ENCODE assay signal across 10 cellular contexts in the genomic region with DNA sequence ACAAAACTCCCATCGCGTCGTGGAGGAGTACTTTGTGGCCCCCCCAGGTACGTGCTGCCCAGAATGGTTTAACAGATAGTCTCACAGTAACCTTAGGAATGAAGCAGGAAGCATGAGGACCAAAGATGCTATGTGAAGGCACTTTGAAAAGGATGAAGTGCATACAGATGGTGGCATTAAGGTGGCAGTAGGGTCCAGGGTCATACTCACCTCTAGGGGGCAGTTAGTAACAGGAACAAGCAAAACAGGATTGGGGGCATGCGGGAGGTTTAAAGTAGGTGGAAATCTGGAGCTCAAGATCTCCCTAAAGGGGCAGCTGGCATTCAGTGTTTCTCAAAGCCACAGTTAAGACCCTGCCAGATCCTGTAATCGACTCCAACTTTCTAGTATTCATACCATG. TPM values are rescaled to one million over a fixed set of nuclear protein-coding genes. Genes with fewer than 3 reads are reported as not detected.
DNase-seq lines count a peak whose midpoint lies in the region; ATAC-seq and TF ChIP-seq lines count a peak whose summit lies in the region.
"Had no signal": no experiment of that assay in that cellular context is flagged by ENCODE, and none has a peak within 500 bp of the region (broad histone marks: within the 10 kb centered on the region; RNA-seq: fewer than 3 reads in every experiment).

No MANE protein-coding gene starts in this region.

- H3K27me3 Mint-ChIP-seq in Caco-2 (ENCODE audit: insufficient read depth, unreplicated experiment), result no peaks in the 10 kb centered on the region
- no peaks in the 10 kb centered on the region for H3K27me3 Mint-ChIP-seq in H9 (ENCODE audit: low read depth)
- H3K27me3 Mint-ChIP-seq in WTC11 (ENCODE audit: low read depth), result no peaks in the 10 kb centered on the region

- H3K27ac ChIP-seq in H9 (ENCODE audit: insufficient read length, low read depth, low read length), result no peak overlapping the region
- H3K27ac ChIP-seq: adrenal gland had no signal

- H4K20me1 ChIP-seq in H9 (ENCODE audit: control insufficient read depth, insufficient read depth, insufficient read length), result no peaks in the 10 kb centered on the region

- H3K36me3 Mint-ChIP-seq in Caco-2 (ENCODE audit: insufficient read depth, unreplicated experiment) (peaks cover 92% of the 10 kb centered on the region), H9 (ENCODE audit: insufficient read depth in 1 of 3, low read depth in 3 of 3) (peaks cover 41 to 87% (median 63%) of the 10 kb centered on the region in 3 experiments; a peak in 6 of 7 replicates), WTC11 (peaks cover 58% of the 10 kb centered on the region)

- H4K8ac ChIP-seq in H9 (replicated peaks; ENCODE audit: insufficient read length, low read depth, low read length), result no peak overlapping the region

- DNase-seq in Caco-2, result peak in 1 of 2 experiments; percentile 47
- peak; percentile 65 for DNase-seq in H9
- peak; percentile 30 for DNase-seq in WTC11 (ENCODE audit: low spot score)
- no peak for DNase-seq in left colon
- no peak for DNase-seq in NCI-H748 treated with DMSO at 0.1 percent for 48 hours (lab: John Stamatoyannopoulos, UW)
- no peak for DNase-seq in hippocampal formation (lab: John Stamatoyannopoulos, UW)
- DNase-seq in COLO668 (lab: John Stamatoyannopoulos, UW; ENCODE audit: unreplicated experiment), result no peak
- DNase-seq in left cardiac atrium, result no peak
- DNase-seq: adrenal gland, NCI-H146 had no signal

- H3K4me3 Mint-ChIP-seq in Caco-2 (ENCODE audit: unreplicated experiment) (no peak overlapping the region), H9 (no peak overlapping the region), WTC11 (no peak overlapping the region)

- no peak overlapping the region for H3T11ph ChIP-seq in H9 (ENCODE audit: low read length)

- no peaks in the 10 kb centered on the region for H3K79me2 ChIP-seq in H9 (ENCODE audit: insufficient read depth, low read length)

- no peak overlapping the region for H2BK120ac ChIP-seq in H9 (ENCODE audit: low read depth, low read length, poor library complexity, severe bottlenecking)

- no peak overlapping the region for H2BK20ac ChIP-seq in H9 (ENCODE audit: low read depth, low read length, poor library complexity, severe bottlenecking)

- CTCF ChIA-PET in Caco-2 (lab: Charles Lee) (interaction anchor here (0.5 to 1.5 kb wide), 5 partner anchors 8 to 178 kb away, joined by 3 to 9 read pairs (median 4); no protein-coding TSS in a partner anchor), WTC11 (lab: Charles Lee) (interaction anchor here (0.5 to 4.3 kb wide), 40 partner anchors 8 to 980 kb away, joined by 3 to 44 read pairs (median 4); partner anchors contain the start of genes COQ5, COX6A1, DYNLL1 and GATC)

- H2BK12ac ChIP-seq in H9 (ENCODE audit: insufficient read length, low read depth, low read length), result no peak overlapping the region

- no peak overlapping the region for H3K4me3 ChIP-seq in Caco-2 (ENCODE audit: low read depth, low read length)
- H3K4me3 ChIP-seq: adrenal gland had no signal

- H2BK5ac ChIP-seq in H9 (ENCODE audit: insufficient read length, low read length), result no peak overlapping the region

- H3K4ac ChIP-seq in H9 (ENCODE audit: low read depth, low read length), result no peak overlapping the region

- peaks cover 3% of the 10 kb centered on the region for H3K36me3 ChIP-seq in Caco-2 (ENCODE audit: control insufficient read depth, insufficient read depth, low read length)

- ATAC-seq in WTC11 (peak; percentile 77), left colon (peak; percentile 15), left cardiac atrium (no peak)

- H3K79me1 ChIP-seq in H9 (ENCODE audit: insufficient read depth, low read depth, low read length, poor library complexity, severe bottlenecking), result no peaks in the 10 kb centered on the region

- H3K23ac ChIP-seq in H9 (ENCODE audit: insufficient read length, low read depth, low read length), result no peak overlapping the region

- no peaks in the 10 kb centered on the region for H3K4me1 Mint-ChIP-seq in Caco-2 (ENCODE audit: low read depth, unreplicated experiment)
- H3K4me1 Mint-ChIP-seq in H9, result no peaks in the 10 kb centered on the region
- no peaks in the 10 kb centered on the region for H3K4me1 Mint-ChIP-seq in WTC11

- H3K9me3 ChIP-seq in Caco-2 (no peaks in the 10 kb centered on the region), H9 (ENCODE audit: control insufficient read depth, low read depth, low read length) (no peaks in the 10 kb centered on the region)
- H3K9me3 ChIP-seq: adrenal gland had no signal

- H3K9me3 Mint-ChIP-seq in Caco-2 (ENCODE audit: unreplicated experiment), result no peaks in the 10 kb centered on the region
- no peaks in the 10 kb centered on the region for H3K9me3 Mint-ChIP-seq in H9
- H3K9me3 Mint-ChIP-seq in WTC11, result no peaks in the 10 kb centered on the region

- H3K18ac ChIP-seq in H9 (ENCODE audit: insufficient read length, low read depth, low read length), result no peak overlapping the region

- no peak overlapping the region for H3K4me2 ChIP-seq in H9 (ENCODE audit: insufficient read depth, insufficient read length, low read length)

- intact Hi-C loops in Caco-2 (cut with micrococcal nuclease; ENCODE audit: unreplicated experiment), result no loop called here
- intact Hi-C loops in left colon (cut with DNase I, micrococcal nuclease), result no loop called here
- intact Hi-C loops in left cardiac atrium (cut with DNase I), result no loop called here

- H4K5ac ChIP-seq in H9 (ENCODE audit: insufficient read length, low read depth, low read length), result no peak overlapping the region

- no peak overlapping the region for H3K9ac ChIP-seq in H9 (ENCODE audit: extremely low read depth, insufficient read length, low read length)

- no TSS peak for BruUV-seq in Caco-2 (replicated peaks; lab: Mats Ljungman, UMichigan)

- POLR2A ChIA-PET in Caco-2 (lab: Charles Lee) (interaction anchor here (0.6 to 1.1 kb wide), 2 partner anchors 9 to 12 kb away, joined by 6 to 12 read pairs; no protein-coding TSS in a partner anchor), WTC11 (lab: Charles Lee) (interaction anchor here (0.6 to 0.7 kb wide), 3 partner anchors 9 to 120 kb away, joined by 4 to 6 read pairs (median 5); no protein-coding TSS in a partner anchor)

- H2BK15ac ChIP-seq in H9 (ENCODE audit: low read depth, low read length), result no peak overlapping the region

- H2AFZ ChIP-seq in H9 (ENCODE audit: low read length), result no peak overlapping the region

- H3K4me1 ChIP-seq in Caco-2, result peaks cover 15% of the 10 kb centered on the region
- H3K4me1 ChIP-seq in H9 (ENCODE audit: insufficient read depth, low read length), result no peaks in the 10 kb centered on the region
- H3K4me1 ChIP-seq: adrenal gland had no signal

- no peak overlapping the region for H4K91ac ChIP-seq in H9 (ENCODE audit: insufficient read length, low read depth, low read length)

- peak; percentile 47 to 48 for TF ChIP-seq CTCF in Caco-2 (IDR thresholded peaks at IDR 0.05; ENCODE audit: insufficient read depth in 1 of 2, low read depth in 1 of 2, low read length in 1 of 2, severe bottlenecking in 1 of 2, unreplicated experiment in 1 of 2)
- peak; percentile 71 for TF ChIP-seq CTCF in H9 (conservative IDR thresholded peaks at IDR 0.05)
- TF ChIP-seq CTCF in WTC11 (IDR thresholded peaks at IDR 0.05), result 0 out of 2 replicates have a peak, but pooled peaks have one; percentile 15

- H3K27me3 ChIP-seq in Caco-2 (replicated peaks; ENCODE audit: control insufficient read depth, insufficient read depth, low read length) (no peaks in the 10 kb centered on the region), H9 (ENCODE audit: insufficient read depth, low read length) (no peaks in the 10 kb centered on the region)
- H3K27me3 ChIP-seq: adrenal gland had no signal

- no CpG with 5 or more reads among the region's 6 CpGs for WGBS in H9 (ENCODE audit: extremely low coverage, insufficient read length, low lambda C conversion rate)

- no peak overlapping the region for H2AK5ac ChIP-seq in H9 (ENCODE audit: insufficient read length, low read length)

- H3K23me2 ChIP-seq in H9 (ENCODE audit: insufficient read length, low read depth, low read length, poor library complexity, severe bottlenecking), result no peaks in the 10 kb centered on the region

- H3K14ac ChIP-seq in H9 (ENCODE audit: insufficient read depth, low read length), result no peak overlapping the region

- H3K27ac Mint-ChIP-seq in Caco-2 (ENCODE audit: unreplicated experiment) (peak overlapping the region; percentile 29), H9 (peak overlapping the region in 2 of 3 experiments; percentile 37 to 63; a peak in 2 of 7 replicates), WTC11 (no peak overlapping the region)

- no peak overlapping the region for H3K56ac ChIP-seq in H9 (ENCODE audit: insufficient read length, low read depth, low read length)

TF ChIP-seq in WTC11, 78 proteins besides CTCF, POLR2A, EP300 and RAD21 (continues in another document):
- TF ChIP-seq ZBTB21 (CRISPR knock-in tag; IDR thresholded peaks at IDR 0.05; ENCODE audit: borderline replicate concordance) (no peak), JUN (CRISPR knock-in tag; IDR thresholded peaks at IDR 0.05) (no peak)

RNA-seq across cellular contexts. Expression of gene GATC, which starts 10.9 kb away (rescaled TPM):
- total RNA-seq in Caco-2 (2022) (30.9 and 33.2 TPM in 2 replicates), H9 (2021) (25.9 and 38.5 TPM in 2 replicates), WTC11 (2021) (29.8 to 36.9 TPM (median 33.9 TPM) in 3 replicates), left colon (10 to 100 TPM; 18.9 to 32.7 TPM), left cardiac atrium (10 to 100 TPM; 14.8 to 19.1 TPM)

RNA-seq across cellular contexts. Expression of gene TRIAP1, which starts 10.9 kb away (rescaled TPM):
- total RNA-seq in Caco-2 (2022) (34.5 and 36.7 TPM in 2 replicates), H9 (2021) (70.4 and 77.9 TPM in 2 replicates), WTC11 (2021) (59.5 to 75.3 TPM (median 60.4 TPM) in 3 replicates), left colon (10 to 100 TPM; 14.1 to 20.1 TPM), left cardiac atrium (10 to 100 TPM; 13.6 to 15.3 TPM)

RNA-seq across cellular contexts. Expression of gene SRSF9, which starts 12.4 kb away (rescaled TPM):
- total RNA-seq in Caco-2 (2022), result 240 and 244 TPM in 2 replicates
- total RNA-seq in H9 (2021), result 302 and 306 TPM in 2 replicates
- 274 to 286 TPM (median 276 TPM) in 3 replicates for total RNA-seq in WTC11 (2021)
- 100 to 1,000 TPM; 135 to 143 TPM for total RNA-seq in left colon
- total RNA-seq in left cardiac atrium, result 10 to 100 TPM; 50.4 to 68.6 TPM

RNA-seq across cellular contexts. Expression of gene COX6A1, which starts 19.2 kb away (rescaled TPM):
- total RNA-seq in Caco-2 (2022), result 474 and 492 TPM in 2 replicates
- 415 and 425 TPM in 2 replicates for total RNA-seq in H9 (2021)
- total RNA-seq in WTC11 (2021), result 511 to 573 TPM (median 515 TPM) in 3 replicates
- total RNA-seq in left colon, result 1,000 to 10,000 TPM in 1 of 2 donors, 100 to 1,000 TPM in 1; 936 to 1,140 TPM
- total RNA-seq in left cardiac atrium, result 100 to 1,000 TPM; 182 to 201 TPM

RNA-seq across cellular contexts. Expression of gene DYNLL1, which starts 38.8 kb away (rescaled TPM):
- total RNA-seq in Caco-2 (2022) (323 and 324 TPM in 2 replicates), H9 (2021) (618 and 638 TPM in 2 replicates), WTC11 (2021) (327 to 470 TPM (median 463 TPM) in 3 replicates), left colon (100 to 1,000 TPM; 338 to 371 TPM), left cardiac atrium (100 to 1,000 TPM; 156 to 237 TPM)

Comparison
In these comparisons a context has a peak if more than half of its experiments do, and no peak if none do; other contexts are left out.
1. DNase-seq: peak in H9 (single experiment) and WTC11 (single experiment); none in left colon (0 of 2), NCI-H748 treated with DMSO at 0.1 percent for 48 hours (single experiment), hippocampal formation (0 of 2), COLO668 (single experiment) and left cardiac atrium (single experiment).
2. CTCF ChIP-seq: peak in every context shown above with its lines; median percentile 71 in H9; 48 in Caco-2; 15 in WTC11.
3. ATAC-seq: peak in WTC11 (single experiment) and left colon (single experiment); none in left cardiac atrium (0 of 2).